In the genomic region with DNA sequence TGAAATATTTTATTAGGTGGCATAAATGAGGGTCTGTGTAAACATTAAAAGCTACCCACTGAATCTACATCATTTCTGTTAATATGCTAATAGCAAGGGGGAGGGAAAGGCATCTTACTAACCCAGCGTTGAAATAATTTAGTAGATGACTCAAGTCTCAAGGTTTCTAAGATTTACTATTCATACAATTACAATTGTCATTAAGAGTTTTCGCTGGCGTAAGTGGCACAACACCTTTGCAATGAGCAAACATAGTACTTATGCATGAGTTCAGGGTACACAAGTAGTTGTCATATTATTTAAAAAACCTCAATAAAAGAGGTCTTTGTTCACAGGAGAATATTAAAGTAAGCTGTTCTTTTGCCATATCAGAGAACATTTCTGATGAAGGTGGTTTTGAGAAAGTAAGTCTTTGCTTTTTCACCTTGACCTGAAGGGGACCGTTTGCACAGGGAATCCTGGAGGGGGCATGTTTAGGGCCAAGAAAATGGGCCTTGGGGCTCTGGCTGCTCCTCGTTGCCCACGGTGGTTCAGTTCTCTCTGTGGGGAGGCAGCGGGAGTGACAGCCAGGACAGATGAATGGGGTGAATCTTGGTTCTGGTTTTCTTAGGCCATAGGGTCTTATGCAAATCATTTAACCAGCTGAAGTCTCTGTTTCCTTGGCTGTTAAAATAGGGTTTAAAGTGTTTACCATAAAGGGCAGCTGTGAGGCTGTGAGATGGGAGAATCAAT, we compare ENCODE assay signal across 9 cellular contexts. TPM values are rescaled to one million over a fixed set of nuclear protein-coding genes. Genes with fewer than 3 reads are reported as not detected.
DNase-seq lines count a peak whose midpoint lies in the region; ATAC-seq, FAIRE-seq and TF ChIP-seq lines count a peak whose summit lies in the region.
"Had no signal": no experiment of that assay in that cellular context is flagged by ENCODE, and none has a peak within 500 bp of the region (broad histone marks: within the 10 kb centered on the region; RNA-seq: fewer than 3 reads in every experiment).

No MANE protein-coding gene starts in this region.

- H3K4me3 ChIP-seq in A549, result no peak overlapping the region
- H3K4me3 ChIP-seq: lung had no signal

- peaks cover 2 to 4% of the 10 kb centered on the region in 2 donors for H3K36me3 Mint-ChIP-seq in activated T-cell treated with anti-CD3 and anti-CD28 coated beads, Interleukin-2, amount 50 U/mL, for 72 hours (ENCODE audit: insufficient read depth in 2 of 2)

- peaks cover 51% of the 10 kb centered on the region for H3K4me1 ChIP-seq in A549

- peak overlapping the region; percentile 75 for H3K4me2 ChIP-seq in A549

- DNase-seq in A549 (ENCODE audit: low read depth in 1 of 2, low spot score in 1 of 2) (no peak), NCI-H1092 treated with DMSO at 0.1 percent for 48 hours (lab: John Stamatoyannopoulos, UW) (no peak), ecto neural progenitor cell (ENCODE audit: low spot score) (no peak), mucosa of gallbladder (ENCODE audit: low spot score) (no peak)
- DNase-seq in activated T-cell treated with anti-CD3 and anti-CD28 coated beads, Interleukin-2, amount 50 U/mL, for 72 hours, result no peak
- no peak for DNase-seq in activated CD4-positive, alpha-beta T cell treated with anti-CD3 and anti-CD28 coated beads for 1 hour

- TF ChIP-seq RAD21 in A549 (conservative IDR thresholded peaks at IDR 0.05 in 1 of 2, IDR thresholded peaks at IDR 0.05 in 1 of 2), result no peak

- H3K27ac Mint-ChIP-seq in activated T-cell treated with anti-CD3 and anti-CD28 coated beads, Interleukin-2, amount 50 U/mL, for 72 hours, result peak overlapping the region; percentile 98

- 56% methylated on average over 7 of the region's 7 CpGs for WGBS in A549 (ENCODE audit: missing lambda C conversion rate)

- TF ChIP-seq POLR2A in A549 (IDR thresholded peaks at IDR 0.05; ENCODE audit: low read length), result no peak

- no peak for FAIRE-seq in A549 (lab: Jason Lieb, UNC)

- H3K4me1 Mint-ChIP-seq in activated T-cell treated with anti-CD3 and anti-CD28 coated beads, Interleukin-2, amount 50 U/mL, for 72 hours (ENCODE audit: low read depth), result peaks cover 89% of the 10 kb centered on the region

- CTCF ChIA-PET in A549 (lab: Yijun Ruan, JAX), result interaction anchor here (0.7 to 1.3 kb wide), 5 partner anchors 59 to 201 kb away, joined by 3 to 7 read pairs (median 3); no protein-coding TSS in a partner anchor

- H3K9me3 Mint-ChIP-seq in activated T-cell treated with anti-CD3 and anti-CD28 coated beads, Interleukin-2, amount 50 U/mL, for 72 hours, result no peaks in the 10 kb centered on the region

- H3K27ac ChIP-seq in A549, result peak overlapping the region; percentile 73 to 82

- H3K27me3 Mint-ChIP-seq in activated T-cell treated with anti-CD3 and anti-CD28 coated beads, Interleukin-2, amount 50 U/mL, for 72 hours (ENCODE audit: low read depth), result no peaks in the 10 kb centered on the region

- POLR2A ChIA-PET in A549 (lab: Yijun Ruan, JAX), result interaction anchor here (0.6 to 1.3 kb wide), 2 partner anchors 124 to 136 kb away, joined by 3 to 4 read pairs; no protein-coding TSS in a partner anchor

- no peak for TF ChIP-seq CTCF in A549 (IDR thresholded peaks at IDR 0.05)

- TF ChIP-seq EP300 in A549 (IDR thresholded peaks at IDR 0.05), result no peak

- H3K9me3 ChIP-seq in A549, result no peaks in the 10 kb centered on the region

- peak overlapping the region; percentile 89 to 90 for H3K4me3 Mint-ChIP-seq in activated T-cell treated with anti-CD3 and anti-CD28 coated beads, Interleukin-2, amount 50 U/mL, for 72 hours

- ATAC-seq in A549, result no peak
- ATAC-seq in GM18868 (IDR thresholded peaks at IDR 0.05; ENCODE audit: unreplicated experiment), result peak; percentile 37
- peak; percentile 44 for ATAC-seq in HG02943 (IDR thresholded peaks at IDR 0.05; ENCODE audit: low read depth, unreplicated experiment)
- no peak for ATAC-seq in activated T-cell treated with anti-CD3 and anti-CD28 coated beads, Interleukin-2, amount 50 U/mL, for 72 hours (replicated peaks in 1 of 2)

TF ChIP-seq in A549, 52 proteins besides CTCF, POLR2A, EP300 and RAD21:
- TF ChIP-seq, protein P1, sequence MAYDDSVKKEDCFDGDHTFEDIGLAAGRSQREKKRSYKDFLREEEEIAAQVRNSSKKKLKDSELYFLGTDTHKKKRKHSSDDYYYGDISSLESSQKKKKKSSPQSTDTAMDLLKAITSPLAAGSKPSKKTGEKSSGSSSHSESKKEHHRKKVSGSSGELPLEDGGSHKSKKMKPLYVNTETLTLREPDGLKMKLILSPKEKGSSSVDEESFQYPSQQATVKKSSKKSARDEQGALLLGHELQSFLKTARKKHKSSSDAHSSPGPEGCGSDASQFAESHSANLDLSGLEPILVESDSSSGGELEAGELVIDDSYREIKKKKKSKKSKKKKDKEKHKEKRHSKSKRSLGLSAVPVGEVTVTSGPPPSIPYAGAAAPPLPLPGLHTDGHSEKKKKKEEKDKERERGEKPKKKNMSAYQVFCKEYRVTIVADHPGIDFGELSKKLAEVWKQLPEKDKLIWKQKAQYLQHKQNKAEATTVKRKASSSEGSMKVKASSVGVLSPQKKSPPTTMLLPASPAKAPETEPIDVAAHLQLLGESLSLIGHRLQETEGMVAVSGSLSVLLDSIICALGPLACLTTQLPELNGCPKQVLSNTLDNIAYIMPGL (CRISPR knock-in tag; IDR thresholded peaks at IDR 0.05; ENCODE audit: borderline replicate concordance), result no peak
- TF ChIP-seq NR3C1 (IDR thresholded peaks at IDR 0.05) (no peak), ESRRA (IDR thresholded peaks at IDR 0.05; ENCODE audit: borderline replicate concordance, low read length) (no peak), ZSCAN20 (CRISPR knock-in tag; IDR thresholded peaks at IDR 0.05) (no peak), TFCP2L1 (CRISPR knock-in tag; IDR thresholded peaks at IDR 0.05) (no peak), CHD2 (IDR thresholded peaks at IDR 0.05; ENCODE audit: low read length, partially characterized antibody) (no peak), CBX2 (IDR thresholded peaks at IDR 0.05; ENCODE audit: borderline replicate concordance, low read depth) (no peak), HEYL (CRISPR knock-in tag; IDR thresholded peaks at IDR 0.05) (no peak), GATA3 (IDR thresholded peaks at IDR 0.05; ENCODE audit: borderline replicate concordance) (no peak), KDM5A (IDR thresholded peaks at IDR 0.05) (no peak), JUN (IDR thresholded peaks at IDR 0.05) (no peak), HOXA7 (CRISPR knock-in tag; IDR thresholded peaks at IDR 0.05) (no peak), FOSB (CRISPR knock-in tag; IDR thresholded peaks at IDR 0.05) (no peak), BHLHE40 (IDR thresholded peaks at IDR 0.05; ENCODE audit: low read depth, low read length) (no peak), PHF8 (IDR thresholded peaks at IDR 0.05; ENCODE audit: borderline replicate concordance, low read depth) (no peak), HOXB13 (CRISPR knock-in tag; IDR thresholded peaks at IDR 0.05; ENCODE audit: low read depth) (no peak)
- TF ChIP-seq, protein P2, sequence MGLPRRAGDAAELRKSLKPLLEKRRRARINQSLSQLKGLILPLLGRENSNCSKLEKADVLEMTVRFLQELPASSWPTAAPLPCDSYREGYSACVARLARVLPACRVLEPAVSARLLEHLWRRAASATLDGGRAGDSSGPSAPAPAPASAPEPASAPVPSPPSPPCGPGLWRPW (IDR thresholded peaks at IDR 0.05), result no peak

RNA-seq across cellular contexts. Expression of gene RHOH, which starts 4.4 kb away (rescaled TPM):
- polyA plus RNA-seq in A549 (2011; rRNA removed), result 0.26 and 0.33 TPM in 2 replicates
- polyA plus RNA-seq in A549 (2012; cell fraction: cytosol; rRNA removed), result 0.06 and 0.11 TPM in 2 replicates
- polyA plus RNA-seq in A549 (2012; cell fraction: nucleus; rRNA removed), result 0.17 and 0.34 TPM in 2 replicates
- polyA plus RNA-seq in A549 (2017; fragmentation: RNase III; extraction: RNeasy Plus Mini Kit Qiagen cat#74134 plus additional on column Dnase treatment), result 0.07 to 0.08 TPM in 2 of 3 replicates, not detected in the other
- 0.33 and 0.39 TPM in 2 replicates for polyA minus RNA-seq in A549 (2011; rRNA and poly(A)+ RNA removed)
- total RNA-seq in activated T-cell treated with anti-CD3 and anti-CD28 coated beads, Interleukin-2, amount 50 U/mL, for 72 hours, result 100 to 1,000 TPM; 150 to 182 TPM
- total RNA-seq in mucosa of gallbladder, result 7.9 TPM

Comparison
In these comparisons a context has a peak if more than half of its experiments do, and no peak if none do; other contexts are left out.
1. ATAC-seq: peak in GM18868 (single experiment) and HG02943 (single experiment); none in A549 (0 of 2) and activated T-cell treated with anti-CD3 and anti-CD28 coated beads, Interleukin-2, amount 50 U/mL, for 72 hours (0 of 2).
2. RNA of gene RHOH, which starts 4.4 kb away (total RNA-seq): 150 to 182 TPM in activated T-cell treated with anti-CD3 and anti-CD28 coated beads, Interleukin-2, amount 50 U/mL, for 72 hours; 7.9 TPM in mucosa of gallbladder (single experiment); every median in the first group is over 10 times any median in the second.